29 cellular contexts compared by ENCODE assay signal in genomic region chr5:73183000-73183399, GRCh38. TPM values are rescaled to one million over a fixed set of nuclear protein-coding genes. Genes with fewer than 3 reads are reported as not detected.
"Had no signal": no experiment of that assay in that cellular context is flagged by ENCODE, and none has a peak within 500 bp of the region (broad histone marks: within the 10 kb centered on the region; RNA-seq: fewer than 3 reads in every experiment).

No MANE protein-coding gene starts in this region.

- H3K4me1 ChIP-seq: heart left ventricle, lower lobe of right lung, stomach, vagina had no signal

- H3K36me3 ChIP-seq: heart left ventricle, lower lobe of right lung, stomach, vagina had no signal

- DNase-seq: activated CD4-positive, alpha-beta T cell treated with anti-CD3 and anti-CD28 coated beads for 1 hour; activated CD4-positive, alpha-beta T cell treated with anti-CD3 and anti-CD28 coated beads, Interleukin-2, amount 50 U/mL, for 1 hour; activated CD8-positive, alpha-beta T cell treated with anti-CD3 and anti-CD28 coated beads, Interleukin-2, amount 10 ng/mL, durations not matched to agents 7 days and 5 days; activated gamma-delta T cell; activated naive CD4-positive, alpha-beta T cell treated with anti-CD3 and anti-CD28 coated beads, Interleukin-2, amount 50 U/mL, for 16 hours; activated naive CD8-positive, alpha-beta T cell treated with anti-CD3 and anti-CD28 coated beads, Interleukin-2, amount 50 U/mL, for 24 hours; cerebellar nuclear complex; cortex of kidney; heart left ventricle; lower lobe of right lung; naive thymus-derived CD8-positive, alpha-beta T cell; nucleus accumbens; right cardiac atrium; stimulated activated CD4-positive, alpha-beta T cell treated with anti-CD3 and anti-CD28 coated beads, Interleukin-2, amount 100 ng/mL, for 24 hours; stomach; trophoblast cell had no signal

- H3K4me1 Mint-ChIP-seq: activated naive CD8-positive, alpha-beta T cell treated with anti-CD3 and anti-CD28 coated beads, Interleukin-2, amount 50 U/mL, for 24 hours; endodermal cell; naive thymus-derived CD8-positive, alpha-beta T cell; stimulated activated memory B cell treated with anti-CD40 and anti-IgM and Interleukin-4, amounts not matched to agents 10 μg/mL and 1 μg/mL and 100 μg/mL, for 72 hours had no signal

- H3K27ac ChIP-seq: epithelial cell of prostate, heart left ventricle, lower lobe of right lung, parathyroid adenoma, skin epidermis, stomach, vagina had no signal

- H3K27ac Mint-ChIP-seq: activated CD8-positive, alpha-beta T cell treated with anti-CD3 and anti-CD28 coated beads, Interleukin-2, amount 10 ng/mL, durations not matched to agents 7 days and 5 days; activated naive CD8-positive, alpha-beta T cell treated with anti-CD3 and anti-CD28 coated beads, Interleukin-2, amount 50 U/mL, for 24 hours; activated T-helper 1 cell treated with anti-CD3 and anti-CD28 coated beads, Interleukin-12 subunit alpha, Interleukin-12 subunit beta, Interleukin-2, Interleukin-4 antibody, amounts not matched to agents 30 ng/mL and 10 ng/mL and 1 ng/mL, durations not matched to agents 14 hours and 24 hours and 36 hours; endodermal cell; stimulated activated memory B cell treated with anti-CD40 and anti-IgM and Interleukin-4, amounts not matched to agents 10 μg/mL and 1 μg/mL and 100 μg/mL, for 72 hours had no signal

- H3K79me2 ChIP-seq: parathyroid adenoma had no signal

- H3K27me3 ChIP-seq: vagina had no signal

- H3K4me3 ChIP-seq: heart left ventricle, lower lobe of right lung, skin epidermis, stomach, vagina had no signal

- H3K9ac ChIP-seq: parathyroid adenoma had no signal

- H3K9me3 ChIP-seq: vagina had no signal

- ATAC-seq: activated CD8-positive, alpha-beta T cell treated with anti-CD3 and anti-CD28 coated beads, Interleukin-2, amount 10 ng/mL, durations not matched to agents 7 days and 5 days; activated naive CD8-positive, alpha-beta T cell treated with anti-CD3 and anti-CD28 coated beads, Interleukin-2, amount 50 U/mL, for 24 hours; heart left ventricle; left lobe of liver; lower lobe of right lung; naive thymus-derived CD8-positive, alpha-beta T cell; right cardiac atrium; stimulated activated memory B cell treated with anti-CD40 and anti-IgM and Interleukin-4, amounts not matched to agents 10 μg/mL and 1 μg/mL and 100 μg/mL, for 72 hours had no signal

- H3K4me3 Mint-ChIP-seq: activated CD8-positive, alpha-beta T cell treated with anti-CD3 and anti-CD28 coated beads, Interleukin-2, amount 10 ng/mL, durations not matched to agents 7 days and 5 days; activated naive CD8-positive, alpha-beta T cell treated with anti-CD3 and anti-CD28 coated beads, Interleukin-2, amount 50 U/mL, for 24 hours; activated T-helper 1 cell treated with anti-CD3 and anti-CD28 coated beads, Interleukin-12 subunit alpha, Interleukin-12 subunit beta, Interleukin-2, Interleukin-4 antibody, amounts not matched to agents 30 ng/mL and 10 ng/mL and 1 ng/mL, durations not matched to agents 14 hours and 24 hours and 36 hours; endodermal cell; naive thymus-derived CD8-positive, alpha-beta T cell; stimulated activated memory B cell treated with anti-CD40 and anti-IgM and Interleukin-4, amounts not matched to agents 10 μg/mL and 1 μg/mL and 100 μg/mL, for 72 hours had no signal

RNA-seq across cellular contexts. Expression of gene TMEM174, which starts 10.0 kb away (rescaled TPM):
- total RNA-seq: activated CD8-positive, alpha-beta T cell treated with anti-CD3 and anti-CD28 coated beads, Interleukin-2, amount 10 ng/mL, durations not matched to agents 7 days and 5 days; activated T-helper 1 cell treated with anti-CD3 and anti-CD28 coated beads, Interleukin-12 subunit alpha, Interleukin-12 subunit beta, Interleukin-2, Interleukin-4 antibody, amounts not matched to agents 30 ng/mL and 10 ng/mL and 1 ng/mL, durations not matched to agents 14 hours and 24 hours and 36 hours; endodermal cell; fibroblast of villous mesenchyme; heart left ventricle; left lobe of liver; lower lobe of right lung; mesenteric fat pad; mucosa of gallbladder; naive thymus-derived CD8-positive, alpha-beta T cell; right cardiac atrium; stomach; temporal lobe; vagina had no signal
- polyA plus RNA-seq: heart left ventricle; keratinocyte; naive thymus-derived CD8-positive, alpha-beta T cell; right cardiac atrium; stomach had no signal
